In genomic region chr11:125423247-125423849, GRCh38 we compare ENCODE assay signal across 10 cellular contexts.
DNase-seq lines count a peak whose midpoint lies in the region; ATAC-seq, FAIRE-seq and TF ChIP-seq lines count a peak whose summit lies in the region.
"Had no signal": no experiment of that assay in that cellular context is flagged by ENCODE, and none has a peak within 500 bp of the region (broad histone marks: within the 10 kb centered on the region; RNA-seq: fewer than 3 reads in every experiment).

No MANE protein-coding gene starts in this region.

- peak in 1 of 2 experiments; percentile 62; a peak in 2 of 6 replicates for ATAC-seq in A549
- ATAC-seq in GM18907 (IDR thresholded peaks at IDR 0.05; ENCODE audit: unreplicated experiment) = no peak
- no peak for ATAC-seq in HG03139 (IDR thresholded peaks at IDR 0.05; ENCODE audit: unreplicated experiment)

- CTCF ChIA-PET in A549 (lab: Yijun Ruan, JAX) = interaction anchor here (0.8 to 2.2 kb wide), 7 partner anchors 8 to 38 kb away, joined by 3 to 6 read pairs (median 4); no protein-coding TSS in a partner anchor

- DNase-seq in A549 (ENCODE audit: low read depth in 1 of 2, low spot score in 1 of 2) (peak in 1 of 2 experiments; percentile 25), GM10266 (ENCODE audit: extremely low spot score) (peak; percentile 51), NCI-H69 (lab: John Stamatoyannopoulos, UW) (peak; percentile 55), fibroblast of mammary gland (ENCODE audit: low read depth) (no peak), GDM1 (lab: John Stamatoyannopoulos, UW) (no peak), D341Med (ENCODE audit: low spot score) (no peak)
- DNase-seq: activated T-cell treated with anti-CD3 and anti-CD28 coated beads, Interleukin-2, amount 50 U/mL, for 1 hour had no signal

- no peaks in the 10 kb centered on the region for H3K4me1 ChIP-seq in A549
- H3K4me1 ChIP-seq: prostate gland had no signal

- POLR2A ChIA-PET in A549 (lab: Yijun Ruan, JAX) = no interaction called here

- 0 out of 5 replicates have a peak, but pooled peaks of 1 of the 2 experiments have one; percentile 9 for TF ChIP-seq RAD21 in A549 (conservative IDR thresholded peaks at IDR 0.05 in 1 of 2, IDR thresholded peaks at IDR 0.05 in 1 of 2)

- H3K4me2 ChIP-seq in A549 = no peak overlapping the region

- TF ChIP-seq CTCF in A549 (IDR thresholded peaks at IDR 0.05) = peak; percentile 35
- peak; percentile 58 for TF ChIP-seq CTCF in GM10266 (IDR thresholded peaks at IDR 0.05; ENCODE audit: control insufficient read depth, insufficient read depth, low read depth, missing control alignments)
- peak; percentile 31 for TF ChIP-seq CTCF in fibroblast of mammary gland (conservative IDR thresholded peaks at IDR 0.05; ENCODE audit: control insufficient read depth, insufficient read depth, low read depth, low read length)

- FAIRE-seq in A549 (lab: Jason Lieb, UNC) = no peak

- WGBS in A549 (ENCODE audit: missing lambda C conversion rate) = 1% methylated on average over 7 of the region's 9 CpGs

- TF ChIP-seq POLR2A in A549 (IDR thresholded peaks at IDR 0.05; ENCODE audit: low read length) = no peak

- no peak overlapping the region for H3K27ac ChIP-seq in A549
- H3K27ac ChIP-seq: prostate gland had no signal

- TF ChIP-seq EP300 in A549 (IDR thresholded peaks at IDR 0.05) = no peak

- no peaks in the 10 kb centered on the region for H3K9me3 ChIP-seq in A549
- H3K9me3 ChIP-seq: prostate gland had no signal

- H3K4me3 ChIP-seq in A549 (no peak overlapping the region), fibroblast of mammary gland (ENCODE audit: control insufficient read depth, low read depth, low read length) (no peak overlapping the region)
- H3K4me3 ChIP-seq: prostate gland had no signal

TF ChIP-seq in A549, 52 proteins besides CTCF, POLR2A, EP300 and RAD21:
- TF ChIP-seq EHMT2 (IDR thresholded peaks at IDR 0.05; ENCODE audit: low read depth) (no peak), ZNF302 (CRISPR knock-in tag; IDR thresholded peaks at IDR 0.05) (no peak), JUNB (IDR thresholded peaks at IDR 0.05) (no peak), POLR2AphosphoS2 (conservative IDR thresholded peaks at IDR 0.05; ENCODE audit: low read length) (no peak), USF2 (IDR thresholded peaks at IDR 0.05) (no peak), MAZ (IDR thresholded peaks at IDR 0.05; ENCODE audit: borderline replicate concordance, low read depth, low read length) (no peak), ESRRA (IDR thresholded peaks at IDR 0.05; ENCODE audit: borderline replicate concordance, low read length) (no peak), TP53 (CRISPR knock-in tag; IDR thresholded peaks at IDR 0.05) (no peak), SREBF2 (IDR thresholded peaks at IDR 0.05) (no peak), E2F6 (IDR thresholded peaks at IDR 0.05; ENCODE audit: borderline replicate concordance, low read depth) (no peak), HOXB13 (CRISPR knock-in tag; IDR thresholded peaks at IDR 0.05; ENCODE audit: low read depth) (no peak), ZFP36 (IDR thresholded peaks at IDR 0.05; ENCODE audit: borderline replicate concordance, partially characterized antibody) (no peak), JUN (IDR thresholded peaks at IDR 0.05) (no peak), ZC3H11A (IDR thresholded peaks at IDR 0.05) (no peak), HOXA7 (CRISPR knock-in tag; IDR thresholded peaks at IDR 0.05) (no peak), HOXB5 (CRISPR knock-in tag; IDR thresholded peaks at IDR 0.05) (no peak), HMGXB4 (CRISPR knock-in tag; IDR thresholded peaks at IDR 0.05; ENCODE audit: borderline replicate concordance) (no peak), KDM1A (IDR thresholded peaks at IDR 0.05; ENCODE audit: low read depth) (no peak), EHF (CRISPR knock-in tag; IDR thresholded peaks at IDR 0.05) (no peak)

Comparison
In these comparisons a context has a peak if more than half of its experiments do, and no peak if none do; other contexts are left out.
1. DNase-seq: peak in GM10266 (single experiment) and NCI-H69 (single experiment); none in fibroblast of mammary gland (single experiment), GDM1 (single experiment) and D341Med (single experiment).
2. Peak in every context shown above with its lines, with median percentiles within 50 percentile points of each other: CTCF ChIP-seq.